ENCODE assay signal across 1 cellular context in genomic region chr15:90083954-90084607, GRCh38.
TF ChIP-seq lines count a peak whose summit lies in the region.

No MANE protein-coding gene starts in this region.

TF ChIP-seq in HepG2, 621 proteins besides CTCF, POLR2A, EP300 and RAD21:
- TF ChIP-seq GRHL1 (CRISPR knock-in tag; conservative IDR thresholded peaks at IDR 0.05) (no peak), ZMYM4 (CRISPR knock-in tag; IDR thresholded peaks at IDR 0.05) (no peak), AGO2 (optimal IDR thresholded peaks at IDR 0.05; ENCODE audit: low read depth, low read length) (peak; percentile 68), FOXJ3 (CRISPR knock-in tag; IDR thresholded peaks at IDR 0.05; ENCODE audit: borderline replicate concordance) (no peak), ZNF17 (CRISPR knock-in tag; IDR thresholded peaks at IDR 0.05) (no peak)
